ENCODE assay signal across 13 cellular contexts in the genomic region with DNA sequence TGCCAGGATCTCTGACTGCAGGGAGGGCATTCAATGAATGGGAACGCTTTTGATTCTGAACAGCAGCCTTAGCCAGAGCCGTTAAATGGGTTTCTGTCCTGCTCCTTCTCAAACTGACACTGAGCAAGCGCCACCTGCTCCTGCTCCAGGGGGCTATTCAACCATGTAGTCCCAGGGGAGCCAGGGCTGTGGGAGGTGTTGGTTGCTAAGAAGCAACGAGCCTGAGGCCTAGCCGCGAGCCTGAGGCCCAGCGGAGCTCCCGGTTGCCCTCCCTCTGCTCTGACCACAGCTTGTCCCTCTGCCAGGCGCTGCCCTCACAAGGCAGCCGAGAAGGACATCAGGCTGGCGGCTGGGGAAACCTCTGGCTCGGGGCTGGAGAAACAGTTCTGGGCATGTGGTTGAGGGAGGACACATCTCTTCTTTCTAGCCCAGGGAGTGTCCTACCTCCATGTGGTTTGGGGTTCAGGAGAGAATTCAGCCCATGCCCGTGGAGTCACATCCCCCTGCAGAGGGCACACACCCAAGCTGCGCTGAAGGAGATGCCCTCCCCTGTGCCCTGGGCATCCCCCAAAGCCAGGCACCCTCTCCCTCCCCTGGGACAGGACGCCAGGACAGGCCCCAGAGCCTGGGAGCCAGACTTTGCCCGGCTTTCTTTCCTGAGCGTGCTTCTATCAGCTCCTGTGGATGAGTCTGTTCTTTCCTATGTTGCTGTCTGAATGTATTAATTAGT. TPM values are rescaled to one million over a fixed set of nuclear protein-coding genes. Genes with fewer than 3 reads are reported as not detected.
DNase-seq lines count a peak whose midpoint lies in the region; ATAC-seq and TF ChIP-seq lines count a peak whose summit lies in the region.
"Had no signal": no experiment of that assay in that cellular context is flagged by ENCODE, and none has a peak within 500 bp of the region (broad histone marks: within the 10 kb centered on the region; RNA-seq: fewer than 3 reads in every experiment).

No MANE protein-coding gene starts in this region.

- CTCF ChIA-PET in PC-9 (lab: Charles Lee) (no interaction called here), A673 (lab: Charles Lee) (no interaction called here)

- H3K27ac ChIP-seq in heart right ventricle (peak overlapping the region in 5 of 10 donors; percentile 13 to 58 (median 37)), stomach smooth muscle (ENCODE audit: low read length) (peak overlapping the region; percentile 88), PC-9 (no peak overlapping the region), Karpas-422 (ENCODE audit: low read length) (no peak overlapping the region), A673 (ENCODE audit: low read depth, low read length, poor library complexity, severe bottlenecking) (no peak overlapping the region)

- H3K9me3 ChIP-seq in heart right ventricle (no peaks in the 10 kb centered on the region), stomach smooth muscle (ENCODE audit: control insufficient read depth in 2 of 2, low read length in 2 of 2) (no peaks in the 10 kb centered on the region), PC-9 (ENCODE audit: insufficient read depth, low read depth) (no peaks in the 10 kb centered on the region), Karpas-422 (ENCODE audit: low read length) (no peaks in the 10 kb centered on the region), A673 (ENCODE audit: low read depth, low read length, poor library complexity, severe bottlenecking) (no peaks in the 10 kb centered on the region)

- intact Hi-C loops in heart right ventricle (cut with DNase I) = no loop called here
- intact Hi-C loops in PC-9 (cut with micrococcal nuclease; ENCODE audit: unreplicated experiment) = no loop called here
- intact Hi-C loops in A673 (cut with micrococcal nuclease; ENCODE audit: unreplicated experiment) = no loop called here

- no peak overlapping the region for H2AFZ ChIP-seq in PC-9
- H2AFZ ChIP-seq in Karpas-422 (ENCODE audit: low read length) = no peak overlapping the region

- ATAC-seq in heart right ventricle = peak; percentile 69 to 95 (median 88)

- TF ChIP-seq CTCF in heart right ventricle (IDR thresholded peaks at IDR 0.05) (no peak), PC-9 (conservative IDR thresholded peaks at IDR 0.05) (no peak), A673 (conservative IDR thresholded peaks at IDR 0.05; ENCODE audit: low read depth, low read length) (no peak)

- no peaks in the 10 kb centered on the region for H3K36me3 ChIP-seq in heart right ventricle
- H3K36me3 ChIP-seq in stomach smooth muscle (ENCODE audit: control insufficient read depth in 2 of 2, insufficient read depth in 2 of 2, low read length in 2 of 2) = no peaks in the 10 kb centered on the region
- no peaks in the 10 kb centered on the region for H3K36me3 ChIP-seq in PC-9 (ENCODE audit: low read depth)
- no peaks in the 10 kb centered on the region for H3K36me3 ChIP-seq in Karpas-422 (ENCODE audit: insufficient read depth, low read length)
- H3K36me3 ChIP-seq in A673 (ENCODE audit: insufficient read depth, low read length, poor library complexity, severe bottlenecking) = no peaks in the 10 kb centered on the region

- H3K4me2 ChIP-seq in PC-9 (no peak overlapping the region), Karpas-422 (ENCODE audit: low read depth, low read length, poor library complexity, severe bottlenecking) (no peak overlapping the region)
- H3K4me2 ChIP-seq: smooth muscle cell had no signal

- no peaks in the 10 kb centered on the region for H3F3A ChIP-seq in PC-9 (ENCODE audit: insufficient read depth, low read depth)

- no peaks in the 10 kb centered on the region for H3K9me2 ChIP-seq in PC-9 (ENCODE audit: insufficient read depth)
- H3K9me2 ChIP-seq in Karpas-422 (replicated peaks; ENCODE audit: insufficient read depth, low read length) = no peaks in the 10 kb centered on the region

- WGBS in heart right ventricle, 2 donors = 56 to 65% methylated on average over 17 of the region's 17 CpGs

- H4K20me1 ChIP-seq in PC-9 (ENCODE audit: insufficient read depth) = no peaks in the 10 kb centered on the region
- H4K20me1 ChIP-seq in Karpas-422 (ENCODE audit: insufficient read depth, low read depth, low read length) = no peaks in the 10 kb centered on the region

- H3K9ac ChIP-seq in stomach smooth muscle (ENCODE audit: low read length in 2 of 2) = peak overlapping the region; percentile 8 to 58
- no peak overlapping the region for H3K9ac ChIP-seq in Karpas-422 (ENCODE audit: low read length)

- BruUV-seq in PC-9 (replicated peaks; lab: Mats Ljungman, UMichigan) = no TSS peak
- BruUV-seq in A673 (replicated peaks; lab: Mats Ljungman, UMichigan) = no TSS peak

- peak; percentile 88 to 97 (median 88) for DNase-seq in NCI-H1417 (lab: John Stamatoyannopoulos, UW)
- peak; percentile 61 for DNase-seq in NCI-H82 treated with DMSO at 0.1 percent for 48 hours (lab: John Stamatoyannopoulos, UW; ENCODE audit: unreplicated experiment)
- peak; percentile 46 to 52 for DNase-seq in heart right ventricle
- no peak for DNase-seq in PC-9
- no peak for DNase-seq in Karpas-422
- DNase-seq in A673 (ENCODE audit: low spot score) = no peak
- no peak for DNase-seq in ecto neural progenitor cell (ENCODE audit: low spot score)
- DNase-seq: activated CD8-positive, alpha-beta memory T cell treated with anti-CD3 and anti-CD28 coated beads for 24 hours; DND-41; mammary epithelial cell; MM.1S had no signal

- POLR2A ChIA-PET in PC-9 (lab: Charles Lee; ENCODE audit: unreplicated experiment) (no interaction called here), A673 (lab: Charles Lee; ENCODE audit: low non-redundant PET) (no interaction called here)

- H3K4me3 ChIP-seq in heart right ventricle = no peak overlapping the region
- peak overlapping the region in 1 of 2 donors; percentile 22 for H3K4me3 ChIP-seq in stomach smooth muscle (ENCODE audit: low read length in 2 of 2)
- no peak overlapping the region for H3K4me3 ChIP-seq in PC-9
- H3K4me3 ChIP-seq in Karpas-422 (ENCODE audit: low read length) = no peak overlapping the region
- H3K4me3 ChIP-seq in A673 (ENCODE audit: low read depth, low read length, poor library complexity, severe bottlenecking) = no peak overlapping the region
- H3K4me3 ChIP-seq: smooth muscle cell had no signal

- H3K79me2 ChIP-seq in PC-9 (ENCODE audit: low read depth) (no peaks in the 10 kb centered on the region), Karpas-422 (ENCODE audit: low read length) (no peaks in the 10 kb centered on the region)

- H3K4me1 ChIP-seq in heart right ventricle = peaks cover 0 to 7% (median 0%) of the 10 kb centered on the region in 9 donors
- H3K4me1 ChIP-seq in stomach smooth muscle (ENCODE audit: control insufficient read depth, insufficient read depth, low read length) = peaks cover 11% of the 10 kb centered on the region
- no peaks in the 10 kb centered on the region for H3K4me1 ChIP-seq in PC-9 (replicated peaks; ENCODE audit: insufficient read depth)
- no peaks in the 10 kb centered on the region for H3K4me1 ChIP-seq in Karpas-422 (ENCODE audit: low read length)
- no peaks in the 10 kb centered on the region for H3K4me1 ChIP-seq in A673 (ENCODE audit: insufficient read depth, low read length, poor library complexity, severe bottlenecking)

- H3K27me3 ChIP-seq in heart right ventricle (peaks cover 0 to 4% (median 0%) of the 10 kb centered on the region in 7 donors), stomach smooth muscle (ENCODE audit: control insufficient read depth in 1 of 2, insufficient read depth in 2 of 2, low read length in 2 of 2) (no peaks in the 10 kb centered on the region), PC-9 (ENCODE audit: insufficient read depth, low read depth) (peaks cover 42% of the 10 kb centered on the region), Karpas-422 (ENCODE audit: low read length) (peaks cover 6% of the 10 kb centered on the region; the same call in 1 of the 2 replicates), A673 (replicated peaks; ENCODE audit: insufficient read depth, low read depth, low read length, poor library complexity) (peaks cover 26% of the 10 kb centered on the region)

RNA-seq across cellular contexts. Expression of gene PCP4, which starts 18.0 kb away (rescaled TPM):
- total RNA-seq in heart right ventricle (1 to 10 TPM; 2.7 to 6.6 (median 3.6) TPM), PC-9 (2021) (not detected in 2 replicates), A673 (2021) (not detected in 2 replicates)
- 1 to 10 TPM; 1.0 to 6.9 TPM for polyA plus RNA-seq in heart right ventricle
- total RNA-seq in Karpas-422 (2014; rRNA removed; shearing (Covaris generic); ENCODE audit: low replicate concordance) = not detected in 2 replicates
- total RNA-seq: mammary epithelial cell, smooth muscle cell had no signal
- polyA plus RNA-seq: mammary epithelial cell, smooth muscle cell had no signal

Comparison
In these comparisons a context has a peak if more than half of its experiments do, and no peak if none do; other contexts are left out.
1. DNase-seq: peak in NCI-H1417 (3 of 3), NCI-H82 treated with DMSO at 0.1 percent for 48 hours (single experiment) and heart right ventricle (2 of 2); none in PC-9 (0 of 2), Karpas-422 (single experiment), A673 (single experiment) and ecto neural progenitor cell (single experiment).